ENCODE assay signal across 1 cellular context in genomic region chr11:124748481-124749338, GRCh38.
A peak's percentile ranks its signal among the peaks of the same experiment; 100 is the strongest.
TF ChIP-seq lines count a peak whose summit lies in the region.

No MANE protein-coding gene starts in this region.

TF ChIP-seq in endothelial cell of umbilical vein, 7 proteins besides CTCF, POLR2A, EP300 and RAD21 (continued from another document):
- TF ChIP-seq EZH2 (IDR thresholded peaks at IDR 0.05; ENCODE audit: borderline replicate concordance, low read depth, low read length, severe bottlenecking) (no peak), GATA2 (IDR thresholded peaks at IDR 0.05; ENCODE audit: insufficient read depth, insufficient read length, low read depth, low read length) (peak; percentile 41)
